ENCODE assay signal across 8 cellular contexts in the genomic region with DNA sequence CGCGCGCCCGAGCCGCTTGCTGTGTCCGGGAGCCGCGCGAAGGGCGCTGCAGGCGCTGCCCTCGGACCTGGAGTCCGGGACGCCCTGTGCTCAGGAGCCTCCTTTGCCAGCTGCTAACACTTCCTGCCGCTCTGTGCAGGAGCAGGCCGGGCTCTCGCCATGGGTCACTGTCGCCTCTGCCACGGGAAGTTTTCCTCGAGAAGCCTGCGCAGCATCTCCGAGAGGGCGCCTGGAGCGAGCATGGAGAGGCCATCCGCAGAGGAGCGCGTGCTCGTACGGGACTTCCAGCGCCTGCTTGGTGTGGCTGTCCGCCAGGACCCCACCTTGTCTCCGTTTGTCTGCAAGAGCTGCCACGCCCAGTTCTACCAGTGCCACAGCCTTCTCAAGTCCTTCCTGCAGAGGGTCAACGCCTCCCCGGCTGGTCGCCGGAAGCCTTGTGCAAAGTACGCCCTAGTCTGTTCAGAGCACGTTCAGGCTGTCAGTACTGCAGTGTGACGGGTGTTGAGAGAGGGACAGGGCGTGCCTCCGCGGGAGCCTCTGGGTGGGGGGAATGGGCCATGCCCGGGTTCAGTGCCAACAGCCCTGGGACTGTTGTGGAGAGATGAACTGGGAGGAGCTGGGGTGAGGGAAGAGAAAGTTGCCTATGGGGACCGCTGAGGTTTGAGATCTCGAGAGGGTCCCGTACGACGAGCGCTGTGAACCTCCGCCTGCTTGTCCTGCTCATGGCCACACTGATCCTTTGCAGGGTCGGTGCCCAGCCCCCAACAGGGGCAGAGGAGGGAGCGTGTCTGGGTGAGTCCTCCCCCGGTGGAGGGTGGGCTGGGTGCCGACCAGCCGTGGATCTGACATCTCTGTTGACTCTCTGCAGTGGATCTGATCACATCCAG. TPM values are rescaled to one million over a fixed set of nuclear protein-coding genes. Genes with fewer than 3 reads are reported as not detected.
A peak's percentile ranks its signal among the peaks of the same experiment; 100 is the strongest.
DNase-seq lines count a peak whose midpoint lies in the region; ATAC-seq, FAIRE-seq and TF ChIP-seq lines count a peak whose summit lies in the region.

No MANE protein-coding gene starts in this region.

- H3K4me1 ChIP-seq in gastroesophageal sphincter, result peaks cover 0 to 51% (median 27%) of the 10 kb centered on the region in 3 donors
- peaks cover 7 to 9% (median 8%) of the 10 kb centered on the region in 3 donors for H3K4me1 ChIP-seq in pancreas

- ATAC-seq in GM21786 (IDR thresholded peaks at IDR 0.05; ENCODE audit: unreplicated experiment), result peak; percentile 32
- peak; percentile 16 for ATAC-seq in gastroesophageal sphincter
- ATAC-seq in pancreas, result peak in 2 of 4 donors; percentile 1 to 3

- DNase-seq in Ammon's horn (ENCODE audit: low spot score) (peak; percentile 54), pancreas (peak in 2 of 6 donors; percentile 48 to 85), SHP77 (lab: John Stamatoyannopoulos, UW) (no peak), G401 (ENCODE audit: low spot score) (no peak)
- DNase-seq in activated effector memory CD4-positive, alpha-beta T cell treated with Interleukin-2 at 50 U/mL for 16 hours, result peak; percentile 81

- no peak for TF ChIP-seq POLR2A in gastroesophageal sphincter (IDR thresholded peaks at IDR 0.05)

- FAIRE-seq in pancreas (lab: Jason Lieb, UNC), result no peak

- H3K36me3 ChIP-seq in gastroesophageal sphincter (peaks cover 0 to 50% of the 10 kb centered on the region in 2 donors), pancreas (peaks cover 0 to 12% (median 0%) of the 10 kb centered on the region in 3 donors)

- H3K27ac ChIP-seq in gastroesophageal sphincter, result peak overlapping the region; percentile 90 to 94 (median 93)
- peak overlapping the region; percentile 89 to 97 (median 96) for H3K27ac ChIP-seq in pancreas

- intact Hi-C loops in pancreas (cut with DNase I), result no loop called here

- no peak for TF ChIP-seq CTCF in gastroesophageal sphincter (IDR thresholded peaks at IDR 0.05)
- no peak for TF ChIP-seq CTCF in pancreas (IDR thresholded peaks at IDR 0.05)

- H3K27me3 ChIP-seq in gastroesophageal sphincter (no peaks in the 10 kb centered on the region), pancreas (no peaks in the 10 kb centered on the region)

- H3K9me3 ChIP-seq in gastroesophageal sphincter (no peaks in the 10 kb centered on the region), pancreas (no peaks in the 10 kb centered on the region)

- TF ChIP-seq EP300 in gastroesophageal sphincter (IDR thresholded peaks at IDR 0.05), result no peak

- H3K4me3 ChIP-seq in gastroesophageal sphincter (peak overlapping the region; percentile 84 to 86), pancreas (peak overlapping the region; percentile 75 to 94 (median 87))

- in situ Hi-C loops in G401 (cut with HindIII; ENCODE audit: low sequenced_read_pairs), result no loop called here

- WGBS in gastroesophageal sphincter (ENCODE audit: low coverage in 1 of 2), 2 donors, result 40% methylated on average over 1 of the region's 56 CpGs; no CpG with 5 or more reads in 1 of the 2 donors
- WGBS in pancreas, 2 donors, result 34 to 36% methylated on average over 56 of the region's 56 CpGs

TF ChIP-seq in PFSK-1, 5 proteins besides CTCF, POLR2A, EP300 and RAD21:
- TF ChIP-seq POLR2AphosphoS5 (IDR thresholded peaks at IDR 0.05; ENCODE audit: low read depth, low read length) (peak; percentile 62; the same call in 1 of the 2 replicates), SIN3A (IDR thresholded peaks at IDR 0.05; ENCODE audit: borderline replicate concordance, insufficient read depth, low read length) (peak; percentile 80; the same call in 1 of the 2 replicates), FOXP2 (optimal IDR thresholded peaks at IDR 0.05; ENCODE audit: borderline replicate concordance, extremely low read depth, extremely low read length, insufficient read depth) (no peak), TAF1 (IDR thresholded peaks at IDR 0.05; ENCODE audit: borderline replicate concordance, insufficient read depth, low read length) (peak; percentile 34; the same call in 1 of the 2 replicates)
- TF ChIP-seq, protein P1, sequence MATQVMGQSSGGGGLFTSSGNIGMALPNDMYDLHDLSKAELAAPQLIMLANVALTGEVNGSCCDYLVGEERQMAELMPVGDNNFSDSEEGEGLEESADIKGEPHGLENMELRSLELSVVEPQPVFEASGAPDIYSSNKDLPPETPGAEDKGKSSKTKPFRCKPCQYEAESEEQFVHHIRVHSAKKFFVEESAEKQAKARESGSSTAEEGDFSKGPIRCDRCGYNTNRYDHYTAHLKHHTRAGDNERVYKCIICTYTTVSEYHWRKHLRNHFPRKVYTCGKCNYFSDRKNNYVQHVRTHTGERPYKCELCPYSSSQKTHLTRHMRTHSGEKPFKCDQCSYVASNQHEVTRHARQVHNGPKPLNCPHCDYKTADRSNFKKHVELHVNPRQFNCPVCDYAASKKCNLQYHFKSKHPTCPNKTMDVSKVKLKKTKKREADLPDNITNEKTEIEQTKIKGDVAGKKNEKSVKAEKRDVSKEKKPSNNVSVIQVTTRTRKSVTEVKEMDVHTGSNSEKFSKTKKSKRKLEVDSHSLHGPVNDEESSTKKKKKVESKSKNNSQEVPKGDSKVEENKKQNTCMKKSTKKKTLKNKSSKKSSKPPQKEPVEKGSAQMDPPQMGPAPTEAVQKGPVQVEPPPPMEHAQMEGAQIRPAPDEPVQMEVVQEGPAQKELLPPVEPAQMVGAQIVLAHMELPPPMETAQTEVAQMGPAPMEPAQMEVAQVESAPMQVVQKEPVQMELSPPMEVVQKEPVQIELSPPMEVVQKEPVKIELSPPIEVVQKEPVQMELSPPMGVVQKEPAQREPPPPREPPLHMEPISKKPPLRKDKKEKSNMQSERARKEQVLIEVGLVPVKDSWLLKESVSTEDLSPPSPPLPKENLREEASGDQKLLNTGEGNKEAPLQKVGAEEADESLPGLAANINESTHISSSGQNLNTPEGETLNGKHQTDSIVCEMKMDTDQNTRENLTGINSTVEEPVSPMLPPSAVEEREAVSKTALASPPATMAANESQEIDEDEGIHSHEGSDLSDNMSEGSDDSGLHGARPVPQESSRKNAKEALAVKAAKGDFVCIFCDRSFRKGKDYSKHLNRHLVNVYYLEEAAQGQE (IDR thresholded peaks at IDR 0.05; ENCODE audit: insufficient read depth in 1 of 2, low read depth in 2 of 2, low read length in 2 of 2), result no peak

RNA-seq across cellular contexts. Expression of gene ZNF276, which starts 1.3 kb away (rescaled TPM):
- 45.8 TPM for polyA plus RNA-seq in PFSK-1 (2012; ENCODE audit: insufficient read length, low read depth)
- total RNA-seq in gastroesophageal sphincter (10 to 100 TPM; 16.7 to 45.8 (median 18.2) TPM), pancreas (10 to 100 TPM in 4 of 6 donors, 1 to 10 TPM in 2; 7.9 to 18.7 (median 10.7) TPM)
- 10 to 100 TPM; 29.1 to 49.3 TPM for polyA plus RNA-seq in pancreas
- total RNA-seq in G401 (2014; rRNA removed; shearing (Covaris generic)), result 7.8 and 19.9 TPM in 2 replicates

RNA-seq across cellular contexts. Expression of gene VPS9D1, which starts 1.9 kb away (rescaled TPM):
- 9.5 TPM for polyA plus RNA-seq in PFSK-1 (2012; ENCODE audit: insufficient read length, low read depth)
- 10 to 100 TPM in 1 of 4 donors, 1 to 10 TPM in 3; 4.4 to 10.1 (median 7.3) TPM for total RNA-seq in gastroesophageal sphincter
- total RNA-seq in pancreas, result 1 to 10 TPM; 3.9 to 7.5 (median 5.6) TPM
- polyA plus RNA-seq in pancreas, result 10 to 100 TPM; 27.3 to 30.1 TPM
- total RNA-seq in G401 (2014; rRNA removed; shearing (Covaris generic)), result 7.3 and 7.6 TPM in 2 replicates

RNA-seq across cellular contexts. Expression of gene SPATA2L, which starts 21.1 kb away (rescaled TPM):
- polyA plus RNA-seq in PFSK-1 (2012; ENCODE audit: insufficient read length, low read depth), result 70.9 TPM
- 10 to 100 TPM in 3 of 4 donors, 1 to 10 TPM in 1; 8.7 to 21.8 (median 13.2) TPM for total RNA-seq in gastroesophageal sphincter
- 10 to 100 TPM in 4 of 6 donors, 1 to 10 TPM in 2; 9.2 to 22.3 (median 11.1) TPM for total RNA-seq in pancreas
- 10 to 100 TPM; 14.8 to 16.6 TPM for polyA plus RNA-seq in pancreas
- total RNA-seq in G401 (2014; rRNA removed; shearing (Covaris generic)), result 94.8 and 114 TPM in 2 replicates

RNA-seq across cellular contexts. Expression of gene CDK10, which starts 36.1 kb away (rescaled TPM):
- 68.4 TPM for polyA plus RNA-seq in PFSK-1 (2012; ENCODE audit: insufficient read length, low read depth)
- 10 to 100 TPM; 24.1 to 44.0 (median 28.9) TPM for total RNA-seq in gastroesophageal sphincter
- 10 to 100 TPM; 33.7 to 92.7 (median 51.3) TPM for total RNA-seq in pancreas
- polyA plus RNA-seq in pancreas, result 100 to 1,000 TPM; 224 to 253 TPM
- 57.2 and 58.8 TPM in 2 replicates for total RNA-seq in G401 (2014; rRNA removed; shearing (Covaris generic))

Comparison
In these comparisons a context has a peak if more than half of its experiments do, and no peak if none do; other contexts are left out.
1. DNase-seq: peak in Ammon's horn (single experiment) and activated effector memory CD4-positive, alpha-beta T cell treated with Interleukin-2 at 50 U/mL for 16 hours (single experiment); none in SHP77 (0 of 2) and G401 (single experiment).